Comparison of ENCODE assay signal across 15 cellular contexts in genomic region chr1:240491156-240491555, GRCh38.
A peak's percentile ranks its signal among the peaks of the same experiment; 100 is the strongest.
DNase-seq lines count a peak whose midpoint lies in the region; ATAC-seq and TF ChIP-seq lines count a peak whose summit lies in the region.
"Had no signal": no experiment of that assay in that cellular context is flagged by ENCODE, and none has a peak within 500 bp of the region (broad histone marks: within the 10 kb centered on the region; RNA-seq: fewer than 3 reads in every experiment).

No MANE protein-coding gene starts in this region.

- H3K36me3 ChIP-seq in SJSA1, result no peaks in the 10 kb centered on the region; the same call in 1 of the 2 replicates
- H3K36me3 ChIP-seq: thoracic aorta had no signal

- H3K4me1 ChIP-seq in SJSA1 (replicated peaks), result peaks cover 28% of the 10 kb centered on the region

- H3K4me3 ChIP-seq in SJSA1 (no peak overlapping the region), fibroblast of pulmonary artery (replicated peaks; ENCODE audit: low read depth, low read length) (no peak overlapping the region)
- H3K4me3 ChIP-seq: thoracic aorta had no signal

- peak; percentile 64 for DNase-seq in H4 (ENCODE audit: low spot score)
- DNase-seq in SJSA1 (ENCODE audit: low read depth in 1 of 2, low spot score in 2 of 2), result peak; percentile 66 to 88
- peak; percentile 34 for DNase-seq in fibroblast of pulmonary artery (ENCODE audit: low read depth)
- DNase-seq in COR-L47 (lab: John Stamatoyannopoulos, UW), result no peak
- no peak for DNase-seq in GM20000 (ENCODE audit: low spot score)
- no peak for DNase-seq in middle frontal gyrus (ENCODE audit: extremely low spot score, low spot score)
- DNase-seq: activated CD8-positive, alpha-beta memory T cell treated with anti-CD3 and anti-CD28 coated beads, Interleukin-2, amount 10 ng/mL, durations not matched to agents 7 days and 5 days; activated naive CD4-positive, alpha-beta T cell; CD8-positive, alpha-beta T cell; central memory CD4-positive, alpha-beta T cell; glutamatergic neuron; left colon; NCI-H1417 treated with DMSO at 0.1 percent for 48 hours had no signal

- H3K9me3 ChIP-seq in SJSA1 (replicated peaks), result peaks cover 2% of the 10 kb centered on the region
- H3K9me3 ChIP-seq: thoracic aorta had no signal

- no peak for TF ChIP-seq CTCF in fibroblast of pulmonary artery (IDR thresholded peaks at IDR 0.05; ENCODE audit: low read length, missing control alignments)
- no peak for TF ChIP-seq CTCF in GM20000 (IDR thresholded peaks at IDR 0.05; ENCODE audit: extremely low read depth, missing control alignments)

- H3K27ac ChIP-seq in SJSA1, result peak overlapping the region; percentile 73
- H3K27ac ChIP-seq: thoracic aorta had no signal

- ATAC-seq in HG02588 (IDR thresholded peaks at IDR 0.05; ENCODE audit: unreplicated experiment), result no peak
- ATAC-seq: activated CD8-positive, alpha-beta memory T cell treated with anti-CD3 and anti-CD28 coated beads, Interleukin-2, amount 10 ng/mL, durations not matched to agents 7 days and 5 days; CD8-positive, alpha-beta T cell; left colon had no signal

- H3K27me3 ChIP-seq in SJSA1 (replicated peaks), result no peaks in the 10 kb centered on the region

Comparison
In these comparisons a context has a peak if more than half of its experiments do, and no peak if none do; other contexts are left out.
1. DNase-seq: peak in H4 (single experiment), SJSA1 (2 of 2) and fibroblast of pulmonary artery (single experiment); none in COR-L47 (single experiment), GM20000 (single experiment) and middle frontal gyrus (single experiment).